In the genomic region with DNA sequence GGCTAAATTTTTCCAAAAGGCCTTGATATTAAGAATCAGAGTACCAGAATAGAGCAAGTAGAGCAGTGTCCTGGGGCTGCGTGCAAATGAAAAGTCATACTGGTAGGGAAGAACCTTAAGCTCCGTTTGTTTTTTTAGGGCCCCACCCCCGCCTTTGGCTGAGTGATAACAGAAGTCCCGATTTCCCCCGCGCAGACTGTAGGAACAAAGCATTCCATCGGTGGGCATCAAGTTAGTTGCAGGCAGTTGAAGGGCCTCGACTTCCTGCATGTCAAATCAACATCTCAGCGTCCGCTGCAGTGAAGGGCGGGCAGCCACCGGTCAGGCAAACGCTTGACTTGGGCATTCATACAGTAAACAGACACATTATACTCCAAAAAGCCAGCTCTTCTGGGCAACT, we compare ENCODE assay signal across 14 cellular contexts.
A peak's percentile ranks its signal among the peaks of the same experiment; 100 is the strongest.
DNase-seq lines count a peak whose midpoint lies in the region; ATAC-seq and TF ChIP-seq lines count a peak whose summit lies in the region.
"Had no signal": no experiment of that assay in that cellular context is flagged by ENCODE, and none has a peak within 500 bp of the region (broad histone marks: within the 10 kb centered on the region; RNA-seq: fewer than 3 reads in every experiment).

No MANE protein-coding gene starts in this region.

- peak; percentile 46 for ATAC-seq in stimulated activated memory B cell treated with anti-CD40 and anti-IgM and Interleukin-4, amounts not matched to agents 10 μg/mL and 1 μg/mL and 100 μg/mL, for 72 hours
- ATAC-seq: effector memory CD8-positive, alpha-beta T cell; right lobe of liver had no signal

- H3K9me3 Mint-ChIP-seq in T-helper 1 cell treated with Interleukin-12 subunit alpha and Interleukin-12 subunit beta and Interleukin-4 antibody, amounts not matched to agents 30 μg/mL and 1 μg/mL, for 36 hours, result no peaks in the 10 kb centered on the region
- no peaks in the 10 kb centered on the region for H3K9me3 Mint-ChIP-seq in stimulated activated memory B cell treated with anti-CD40 and anti-IgM and Interleukin-4, amounts not matched to agents 10 μg/mL and 1 μg/mL and 100 μg/mL, for 72 hours
- H3K9me3 Mint-ChIP-seq: effector memory CD8-positive, alpha-beta T cell had no signal

- no peaks in the 10 kb centered on the region for H3K36me3 ChIP-seq in brain microvascular endothelial cell (replicated peaks)
- H3K36me3 ChIP-seq: right lobe of liver, transverse colon had no signal

- DNase-seq in T-helper 1 cell (no peak), brain microvascular endothelial cell (peak; percentile 32), SIG-M5 (lab: John Stamatoyannopoulos, UW) (no peak), NCI-H345 (lab: John Stamatoyannopoulos, UW) (no peak)
- no peak for DNase-seq in stimulated activated CD8-positive, alpha-beta memory T cell treated with anti-CD3 and anti-CD28 coated beads, Interleukin-4, amount 100 ng/mL, for 48 hours
- DNase-seq: effector memory CD8-positive, alpha-beta T cell; GOT3; right lobe of liver; transverse colon had no signal

- H3K27me3 ChIP-seq in brain microvascular endothelial cell (replicated peaks) (no peaks in the 10 kb centered on the region), layer of hippocampus (ENCODE audit: control insufficient read depth, insufficient read depth, low read length) (no peaks in the 10 kb centered on the region)
- H3K27me3 ChIP-seq: right lobe of liver, transverse colon had no signal

- no peak overlapping the region for H3K4me3 Mint-ChIP-seq in T-helper 1 cell treated with Interleukin-12 subunit alpha and Interleukin-12 subunit beta and Interleukin-4 antibody, amounts not matched to agents 30 μg/mL and 1 μg/mL, for 36 hours
- no peak overlapping the region for H3K4me3 Mint-ChIP-seq in stimulated activated memory B cell treated with anti-CD40 and anti-IgM and Interleukin-4, amounts not matched to agents 10 μg/mL and 1 μg/mL and 100 μg/mL, for 72 hours
- H3K4me3 Mint-ChIP-seq: activated naive CD8-positive, alpha-beta T cell; effector memory CD8-positive, alpha-beta T cell had no signal

- no peak overlapping the region for H3K27ac ChIP-seq in brain microvascular endothelial cell
- H3K27ac ChIP-seq in layer of hippocampus (ENCODE audit: low read depth, low read length), result peak overlapping the region; percentile 71
- H3K27ac ChIP-seq: 22Rv1, right lobe of liver, transverse colon had no signal

- H3K27ac Mint-ChIP-seq in T-helper 1 cell treated with Interleukin-12 subunit alpha and Interleukin-12 subunit beta and Interleukin-4 antibody, amounts not matched to agents 30 μg/mL and 1 μg/mL, for 36 hours, result peak overlapping the region; percentile 22
- H3K27ac Mint-ChIP-seq in stimulated activated memory B cell treated with anti-CD40 and anti-IgM and Interleukin-4, amounts not matched to agents 10 μg/mL and 1 μg/mL and 100 μg/mL, for 72 hours, result no peak overlapping the region
- H3K27ac Mint-ChIP-seq: activated naive CD8-positive, alpha-beta T cell; effector memory CD8-positive, alpha-beta T cell had no signal

- no peak for TF ChIP-seq CTCF in brain microvascular endothelial cell (IDR thresholded peaks at IDR 0.05; ENCODE audit: low read depth, low read length, missing control alignments)

- H3K27me3 Mint-ChIP-seq in T-helper 1 cell treated with Interleukin-12 subunit alpha and Interleukin-12 subunit beta and Interleukin-4 antibody, amounts not matched to agents 30 μg/mL and 1 μg/mL, for 36 hours (ENCODE audit: low read depth), result peaks cover 18% of the 10 kb centered on the region
- H3K27me3 Mint-ChIP-seq in stimulated activated memory B cell treated with anti-CD40 and anti-IgM and Interleukin-4, amounts not matched to agents 10 μg/mL and 1 μg/mL and 100 μg/mL, for 72 hours, result peaks cover 32% of the 10 kb centered on the region

- H3K36me3 Mint-ChIP-seq in T-helper 1 cell treated with Interleukin-12 subunit alpha and Interleukin-12 subunit beta and Interleukin-4 antibody, amounts not matched to agents 30 μg/mL and 1 μg/mL, for 36 hours (ENCODE audit: low read depth), result no peaks in the 10 kb centered on the region
- H3K36me3 Mint-ChIP-seq in stimulated activated memory B cell treated with anti-CD40 and anti-IgM and Interleukin-4, amounts not matched to agents 10 μg/mL and 1 μg/mL and 100 μg/mL, for 72 hours, result no peaks in the 10 kb centered on the region
- H3K36me3 Mint-ChIP-seq: activated naive CD8-positive, alpha-beta T cell had no signal

- in situ Hi-C loops in brain microvascular endothelial cell (cut with HindIII; ENCODE audit: low pct_ligation_motif_present, low sequenced_read_pairs), result loop anchor here (25.0 kb wide), 1 partner anchor 231 kb away; no protein-coding TSS in a partner anchor

- H3K4me3 ChIP-seq in brain microvascular endothelial cell (ENCODE audit: low read depth, low read length), result no peak overlapping the region
- H3K4me3 ChIP-seq: right lobe of liver, transverse colon had no signal

- no peaks in the 10 kb centered on the region for H3K4me1 Mint-ChIP-seq in T-helper 1 cell treated with Interleukin-12 subunit alpha and Interleukin-12 subunit beta and Interleukin-4 antibody, amounts not matched to agents 30 μg/mL and 1 μg/mL, for 36 hours (ENCODE audit: low read depth)
- H3K4me1 Mint-ChIP-seq in stimulated activated memory B cell treated with anti-CD40 and anti-IgM and Interleukin-4, amounts not matched to agents 10 μg/mL and 1 μg/mL and 100 μg/mL, for 72 hours, result peaks cover 6% of the 10 kb centered on the region
